26 cellular contexts compared by ENCODE assay signal in genomic region chr10:13019280-13019679, GRCh38. TPM values are rescaled to one million over a fixed set of nuclear protein-coding genes. Genes with fewer than 3 reads are reported as not detected.
"Had no signal": no experiment of that assay in that cellular context is flagged by ENCODE, and none has a peak within 500 bp of the region (broad histone marks: within the 10 kb centered on the region; RNA-seq: fewer than 3 reads in every experiment).

No MANE protein-coding gene starts in this region.

- H3K4me3 ChIP-seq: heart left ventricle, left lung, lower lobe of right lung, pancreas, prostate gland, sigmoid colon, SJSA1, tibial nerve had no signal

- H3K27me3 ChIP-seq: foreskin keratinocyte, left lung, pancreas, sigmoid colon, tibial nerve had no signal

- H3K4me3 Mint-ChIP-seq: activated naive CD4-positive, alpha-beta T cell treated with anti-CD3 and anti-CD28 coated beads for 36 hours; activated naive CD8-positive, alpha-beta T cell treated with anti-CD3 and anti-CD28 coated beads, Interleukin-2, amount 10 ng/mL, durations not matched to agents 7 days and 5 days; activated T-helper 1 cell treated with anti-CD3 and anti-CD28 coated beads, Interleukin-12 subunit alpha, Interleukin-12 subunit beta, Interleukin-2, Interleukin-4 antibody, amounts not matched to agents 30 ng/mL and 10 ng/mL and 1 ng/mL, durations not matched to agents 14 hours and 24 hours and 36 hours; endodermal cell; naive thymus-derived CD8-positive, alpha-beta T cell; neural crest cell had no signal

- DNase-seq: activated CD4-positive, CD25-positive, alpha-beta regulatory T cell treated with anti-CD3 and anti-CD28 coated beads, Interleukin-2, amount 50 U/mL, for 72 hours; activated effector memory CD4-positive, alpha-beta T cell treated with anti-CD3 and anti-CD28 coated beads, Interleukin-2, amount 50 U/mL, for 16 hours; activated naive CD4-positive, alpha-beta T cell treated with anti-CD3 and anti-CD28 coated beads for 36 hours; activated naive CD8-positive, alpha-beta T cell treated with anti-CD3 and anti-CD28 coated beads, Interleukin-2, amount 10 ng/mL, durations not matched to agents 7 days and 5 days; activated T-cell treated with anti-CD3 and anti-CD28 coated beads for 4 hours; amniotic stem cell; caudate nucleus; endodermal cell; foreskin keratinocyte; heart left ventricle; hypothalamus; left lung; lower lobe of right lung; mesenchymal stem cell; naive thymus-derived CD8-positive, alpha-beta T cell; nucleus accumbens; pancreas; retina; sigmoid colon; small intestine had no signal

- H3K4me1 Mint-ChIP-seq: activated naive CD8-positive, alpha-beta T cell treated with anti-CD3 and anti-CD28 coated beads, Interleukin-2, amount 10 ng/mL, durations not matched to agents 7 days and 5 days; naive thymus-derived CD8-positive, alpha-beta T cell had no signal

- H3K27ac Mint-ChIP-seq: activated naive CD4-positive, alpha-beta T cell treated with anti-CD3 and anti-CD28 coated beads for 36 hours; activated naive CD8-positive, alpha-beta T cell treated with anti-CD3 and anti-CD28 coated beads, Interleukin-2, amount 10 ng/mL, durations not matched to agents 7 days and 5 days; activated T-helper 1 cell treated with anti-CD3 and anti-CD28 coated beads, Interleukin-12 subunit alpha, Interleukin-12 subunit beta, Interleukin-2, Interleukin-4 antibody, amounts not matched to agents 30 ng/mL and 10 ng/mL and 1 ng/mL, durations not matched to agents 14 hours and 24 hours and 36 hours; endodermal cell; naive thymus-derived CD8-positive, alpha-beta T cell had no signal

- H3K27ac ChIP-seq: foreskin keratinocyte, heart left ventricle, left lung, lower lobe of right lung, pancreas, prostate gland, sigmoid colon, SJSA1, tibial nerve had no signal

- H3K36me3 Mint-ChIP-seq: activated naive CD8-positive, alpha-beta T cell treated with anti-CD3 and anti-CD28 coated beads, Interleukin-2, amount 10 ng/mL, durations not matched to agents 7 days and 5 days had no signal

- ATAC-seq: esophagus mucosa; foreskin keratinocyte; heart left ventricle; left lung; lower lobe of right lung; naive thymus-derived CD8-positive, alpha-beta T cell; pancreas had no signal

- H3K36me3 ChIP-seq: heart left ventricle, left lung, lower lobe of right lung, pancreas, prostate gland, sigmoid colon, SJSA1, tibial nerve had no signal

RNA-seq across cellular contexts. Expression of gene CCDC3, which starts 17.8 kb away (rescaled TPM):
- total RNA-seq: activated naive CD8-positive, alpha-beta T cell treated with anti-CD3 and anti-CD28 coated beads, Interleukin-2, amount 10 ng/mL, durations not matched to agents 7 days and 5 days had no signal
